ENCODE assay signal across 18 cellular contexts in genomic region chr10:43926371-43926770, GRCh38.
A peak's percentile ranks its signal among the peaks of the same experiment; 100 is the strongest.
DNase-seq lines count a peak whose midpoint lies in the region; ATAC-seq lines count a peak whose summit lies in the region.
"Had no signal": no experiment of that assay in that cellular context is flagged by ENCODE, and none has a peak within 500 bp of the region (broad histone marks: within the 10 kb centered on the region; RNA-seq: fewer than 3 reads in every experiment).

No MANE protein-coding gene starts in this region.

- peaks cover 65% of the 10 kb centered on the region for H3K4me1 ChIP-seq in Karpas-422 (ENCODE audit: low read length)
- H3K4me1 ChIP-seq: BE2C, HAP-1 had no signal

- H4K20me1 ChIP-seq in Karpas-422 (ENCODE audit: insufficient read depth, low read depth, low read length) = no peaks in the 10 kb centered on the region
- H4K20me1 ChIP-seq: BLaER1 treated with 17β-estradiol and CSF1 and Interleukin-3, amounts not matched to agents 10 nM and 100 nM had no signal

- ATAC-seq in HG03342 (IDR thresholded peaks at IDR 0.05; ENCODE audit: unreplicated experiment) = no peak

- no peaks in the 10 kb centered on the region for H3K9me2 ChIP-seq in Karpas-422 (replicated peaks; ENCODE audit: insufficient read depth, low read length)

- no peak overlapping the region for H3K4me3 ChIP-seq in Karpas-422 (ENCODE audit: low read length)
- H3K4me3 ChIP-seq: BLaER1 treated with 17β-estradiol and CSF1 and Interleukin-3, amounts not matched to agents 10 nM and 100 nM; HAP-1 had no signal

- H3K9ac ChIP-seq in Karpas-422 (ENCODE audit: low read length) = peak overlapping the region; percentile 38; the same call in 1 of the 2 replicates
- H3K9ac ChIP-seq: BLaER1 treated with 17β-estradiol and CSF1 and Interleukin-3, amounts not matched to agents 10 nM and 100 nM had no signal

- no peaks in the 10 kb centered on the region for H3K27me3 ChIP-seq in Karpas-422 (ENCODE audit: low read length)
- H3K27me3 ChIP-seq: BE2C; BLaER1 treated with 17β-estradiol and CSF1 and Interleukin-3, amounts not matched to agents 10 nM and 100 nM had no signal

- H3K79me2 ChIP-seq in Karpas-422 (ENCODE audit: low read length) = no peaks in the 10 kb centered on the region

- H2AFZ ChIP-seq in Karpas-422 (ENCODE audit: low read length) = no peak overlapping the region; the same call in 1 of the 2 replicates

- H3K9me3 ChIP-seq in Karpas-422 (ENCODE audit: low read length) = no peaks in the 10 kb centered on the region
- H3K9me3 ChIP-seq: BE2C; BLaER1 treated with 17β-estradiol and CSF1 and Interleukin-3, amounts not matched to agents 10 nM and 100 nM; HAP-1 had no signal

- DNase-seq in AG20443 (ENCODE audit: low spot score) (peak; percentile 1), Karpas-422 (no peak), islet precursor cell (peak; percentile 15), putamen (ENCODE audit: low spot score) (no peak)
- no peak for DNase-seq in activated T-cell treated with anti-CD3 and anti-CD28 coated beads, Interleukin-2, amount 50 U/mL, for 48 hours
- DNase-seq: AML-193; BE2C; CD4-positive, alpha-beta T cell; CD8-positive, alpha-beta memory T cell; DMS53; DMS79 treated with DMSO at 0.1 percent for 48 hours; GF-D8; GOT3; HFFc6 had no signal

- H3K27ac ChIP-seq in Karpas-422 (ENCODE audit: low read length) = no peak overlapping the region
- H3K27ac ChIP-seq: 22Rv1; BLaER1 treated with 17β-estradiol and CSF1 and Interleukin-3, amounts not matched to agents 10 nM and 100 nM had no signal

- peak overlapping the region; percentile 20 for H3K4me2 ChIP-seq in Karpas-422 (ENCODE audit: low read depth, low read length, poor library complexity, severe bottlenecking)
- H3K4me2 ChIP-seq: BLaER1 treated with 17β-estradiol and CSF1 and Interleukin-3, amounts not matched to agents 10 nM and 100 nM had no signal

- H3K36me3 ChIP-seq in Karpas-422 (ENCODE audit: insufficient read depth, low read length) = no peaks in the 10 kb centered on the region
- H3K36me3 ChIP-seq: BE2C; BLaER1 treated with 17β-estradiol and CSF1 and Interleukin-3, amounts not matched to agents 10 nM and 100 nM; HAP-1 had no signal

Comparison
In these comparisons a context has a peak if more than half of its experiments do, and no peak if none do; other contexts are left out.
1. DNase-seq: peak in AG20443 (single experiment) and islet precursor cell (single experiment); none in Karpas-422 (single experiment), activated T-cell treated with anti-CD3 and anti-CD28 coated beads, Interleukin-2, amount 50 U/mL, for 48 hours (0 of 2) and putamen (single experiment).